17 cellular contexts compared by ENCODE assay signal in genomic region chr10:97046426-97047072, GRCh38.
"Had no signal": no experiment of that assay in that cellular context is flagged by ENCODE, and none has a peak within 500 bp of the region (broad histone marks: within the 10 kb centered on the region; RNA-seq: fewer than 3 reads in every experiment).

No MANE protein-coding gene starts in this region.

- H3K27ac ChIP-seq: coronary artery, hepatocyte, ovary had no signal

- H3K79me2 ChIP-seq: hepatocyte had no signal

- H3K27ac Mint-ChIP-seq: endodermal cell, nephron progenitor cell, progenitor cell of endocrine pancreas had no signal

- ATAC-seq: left lobe of liver had no signal

- DNase-seq: effector CD4-positive, alpha-beta T cell; endodermal cell; foreskin melanocyte; head of caudate nucleus; kidney glomerular epithelial cell; mesenchymal stem cell; midbrain; nephron progenitor cell; ovary; small intestine; stimulated activated CD4-positive, alpha-beta T cell treated with anti-CD3 and anti-CD28 coated beads, Interleukin-12 subunit alpha, Interleukin-12 subunit beta, amount 100 ng/mL, for 4 hours; stimulated activated naive CD4-positive, alpha-beta T cell treated with Interleukin-2 at 50 U/mL for 16 hours; trophoblast cell had no signal

- H2AFZ ChIP-seq: hepatocyte had no signal

- H3K27me3 ChIP-seq: hepatocyte, ovary had no signal

- H3K4me3 Mint-ChIP-seq: endodermal cell, nephron progenitor cell had no signal

- H3K4me2 ChIP-seq: hepatocyte had no signal

- H3K27me3 Mint-ChIP-seq: progenitor cell of endocrine pancreas had no signal

- H3K36me3 ChIP-seq: ovary had no signal

- FAIRE-seq: small intestine had no signal

- H3K4me3 ChIP-seq: coronary artery, hepatocyte, ovary had no signal
